8 cellular contexts compared by ENCODE assay signal in genomic region chr4:16264798-16265197, GRCh38. TPM values are rescaled to one million over a fixed set of nuclear protein-coding genes. Genes with fewer than 3 reads are reported as not detected.
A peak's percentile ranks its signal among the peaks of the same experiment; 100 is the strongest.
DNase-seq lines count a peak whose midpoint lies in the region; ATAC-seq and TF ChIP-seq lines count a peak whose summit lies in the region.

No MANE protein-coding gene starts in this region.

- H3K27me3 ChIP-seq in colonic mucosa = no peaks in the 10 kb centered on the region

- ATAC-seq in Right ventricle myocardium superior (ENCODE audit: poor library complexity) = peak; percentile 81
- ATAC-seq in HG03135 (IDR thresholded peaks at IDR 0.05; ENCODE audit: unreplicated experiment) = peak; percentile 70
- ATAC-seq in GM21526 (IDR thresholded peaks at IDR 0.05; ENCODE audit: low FRiP score, unreplicated experiment) = no peak

- H3K4me3 ChIP-seq in colonic mucosa = no peak overlapping the region

- DNase-seq in Right ventricle myocardium superior (no peak), cardiac septum (ENCODE audit: low spot score) (no peak), NCI-H82 treated with DMSO at 0.1 percent for 48 hours (lab: John Stamatoyannopoulos, UW; ENCODE audit: unreplicated experiment) (peak; percentile 1), colonic mucosa (no peak), medulla oblongata (ENCODE audit: extremely low spot score) (peak; percentile 77), substantia nigra (lab: John Stamatoyannopoulos, UW) (no peak)

- H3K9me3 ChIP-seq in colonic mucosa = no peaks in the 10 kb centered on the region

- peak; percentile 27 for TF ChIP-seq CTCF in colonic mucosa (IDR thresholded peaks at IDR 0.05)

- no peaks in the 10 kb centered on the region for H3K4me1 ChIP-seq in colonic mucosa

- no peak overlapping the region for H3K9ac ChIP-seq in colonic mucosa (ENCODE audit: low read depth in 2 of 2, low read length in 2 of 2)

- intact Hi-C loops in Right ventricle myocardium superior (cut with DNase I) (loop anchor here (5.0 kb wide), 2 partner anchors 237 to 382 kb away; no protein-coding TSS in a partner anchor), cardiac septum (cut with DNase I) (loop anchor here (2.0 to 10.0 kb wide), 4 partner anchors 67 to 460 kb away; no protein-coding TSS in a partner anchor), colonic mucosa (cut with DNase I) (loop anchor here (5.0 to 10.0 kb wide), 2 partner anchors 60 to 237 kb away; no protein-coding TSS in a partner anchor)

- H3K36me3 ChIP-seq in colonic mucosa = no peaks in the 10 kb centered on the region

- H3K27ac ChIP-seq in colonic mucosa = no peak overlapping the region
- H3K27ac ChIP-seq in substantia nigra (ENCODE audit: low read depth, low read length, poor library complexity, severe bottlenecking) = no peak overlapping the region

RNA-seq across cellular contexts. Expression of gene TAPT1, which starts 38.5 kb away (rescaled TPM):
- 39.5 TPM for total RNA-seq in Right ventricle myocardium superior
- total RNA-seq in cardiac septum = 44.8 TPM
- total RNA-seq in colonic mucosa = 10 to 100 TPM; 32.3 to 35.2 TPM

Comparison
In these comparisons a context has a peak if more than half of its experiments do, and no peak if none do; other contexts are left out.
1. DNase-seq: peak in NCI-H82 treated with DMSO at 0.1 percent for 48 hours (single experiment) and medulla oblongata (single experiment); none in Right ventricle myocardium superior (single experiment), cardiac septum (single experiment), colonic mucosa (single experiment) and substantia nigra (0 of 49).